In genomic region chr9:100219347-100219746, GRCh38 we compare ENCODE assay signal across 12 cellular contexts.
A peak's percentile ranks its signal among the peaks of the same experiment; 100 is the strongest.
DNase-seq lines count a peak whose midpoint lies in the region; ATAC-seq, FAIRE-seq and TF ChIP-seq lines count a peak whose summit lies in the region.
"Had no signal": no experiment of that assay in that cellular context is flagged by ENCODE, and none has a peak within 500 bp of the region (broad histone marks: within the 10 kb centered on the region; RNA-seq: fewer than 3 reads in every experiment).

No MANE protein-coding gene starts in this region.

- H3K9me3 ChIP-seq in OCI-LY3 (ENCODE audit: insufficient read depth, low read length) (no peaks in the 10 kb centered on the region), SK-N-SH (no peaks in the 10 kb centered on the region)
- H3K9me3 ChIP-seq in CD8-positive, alpha-beta T cell (ENCODE audit: low read length) = no peaks in the 10 kb centered on the region
- H3K9me3 ChIP-seq: heart right ventricle had no signal

- no peaks in the 10 kb centered on the region for H4K20me1 ChIP-seq in OCI-LY3 (ENCODE audit: insufficient read depth, low read length)
- no peaks in the 10 kb centered on the region for H4K20me1 ChIP-seq in SK-N-SH (ENCODE audit: insufficient read depth)

- no peaks in the 10 kb centered on the region for H3K9me3 Mint-ChIP-seq in CD8-positive, alpha-beta T cell
- H3K9me3 Mint-ChIP-seq: CD14-positive monocyte, endodermal cell had no signal

- H3F3A ChIP-seq in SK-N-SH (replicated peaks; ENCODE audit: insufficient read depth) = peaks cover 12% of the 10 kb centered on the region

- peak; percentile 63 for FAIRE-seq in GM18507 (lab: Jason Lieb, UNC)
- FAIRE-seq in urothelium cell line (lab: Jason Lieb, UNC) = no peak

- TF ChIP-seq RAD21 in SK-N-SH (IDR thresholded peaks at IDR 0.05; ENCODE audit: low read length) = no peak

- intact Hi-C loops in CD8-positive, alpha-beta T cell (cut with DNase I, micrococcal nuclease) = loop anchor here (5.0 to 10.0 kb wide), 3 partner anchors 375 to 1035 kb away; no protein-coding TSS in a partner anchor

- H3K9me2 ChIP-seq in SK-N-SH = no peaks in the 10 kb centered on the region

- TF ChIP-seq CTCF in OCI-LY3 (IDR thresholded peaks at IDR 0.05; ENCODE audit: low read depth, low read length) = no peak
- no peak for TF ChIP-seq CTCF in SK-N-SH (IDR thresholded peaks at IDR 0.05)
- no peak for TF ChIP-seq CTCF in CD8-positive, alpha-beta T cell (IDR thresholded peaks at IDR 0.05)

- peaks cover 15% of the 10 kb centered on the region for H3K36me3 Mint-ChIP-seq in CD8-positive, alpha-beta T cell

- TF ChIP-seq EP300 in SK-N-SH (IDR thresholded peaks at IDR 0.05; ENCODE audit: borderline replicate concordance in 1 of 2, low read depth in 1 of 2, low read length in 1 of 2) = no peak

- no peaks in the 10 kb centered on the region for H3K4me1 Mint-ChIP-seq in CD8-positive, alpha-beta T cell (ENCODE audit: low read depth)

- no peaks in the 10 kb centered on the region for H3K27me3 Mint-ChIP-seq in CD8-positive, alpha-beta T cell (ENCODE audit: low read depth)

- H3K79me2 ChIP-seq in OCI-LY3 (ENCODE audit: low read length) (no peaks in the 10 kb centered on the region), SK-N-SH (ENCODE audit: insufficient read depth) (no peaks in the 10 kb centered on the region)

- POLR2A ChIA-PET in SK-N-SH (lab: Yijun Ruan, JAX) = no interaction called here
- POLR2A ChIA-PET in CD8-positive, alpha-beta T cell (lab: Charles Lee) = no interaction called here

- no peak overlapping the region for H3K27ac ChIP-seq in OCI-LY3 (ENCODE audit: low read length)
- H3K27ac ChIP-seq in SK-N-SH (ENCODE audit: low read depth in 2 of 2, low read length in 1 of 2) = no peak overlapping the region
- no peak overlapping the region for H3K27ac ChIP-seq in CD8-positive, alpha-beta T cell (ENCODE audit: low read depth, low read length)
- H3K27ac ChIP-seq: heart right ventricle had no signal

- H3K4me3 ChIP-seq in OCI-LY3 (ENCODE audit: low read length) (peak overlapping the region; percentile 30), SK-N-SH (ENCODE audit: low read depth in 2 of 2, low read length in 1 of 2) (no peak overlapping the region)
- H3K4me3 ChIP-seq in CD8-positive, alpha-beta T cell (ENCODE audit: low read depth, low read length) = no peak overlapping the region
- H3K4me3 ChIP-seq: heart right ventricle had no signal

- peaks cover 29% of the 10 kb centered on the region for H3K4me1 ChIP-seq in OCI-LY3 (ENCODE audit: low read length)
- peaks cover 0 to 2% of the 10 kb centered on the region in 2 experiments; a peak in 1 of 4 replicates for H3K4me1 ChIP-seq in SK-N-SH (ENCODE audit: control insufficient read depth in 1 of 2, insufficient read depth in 2 of 2, low read depth in 1 of 2, low read length in 1 of 2)
- no peaks in the 10 kb centered on the region for H3K4me1 ChIP-seq in CD8-positive, alpha-beta T cell (ENCODE audit: insufficient read depth, low read length)

- 80% methylated on average over 1 of the region's 1 CpG for WGBS in SK-N-SH (ENCODE audit: low lambda C conversion rate)

- no peaks in the 10 kb centered on the region for H3K27me3 ChIP-seq in OCI-LY3 (ENCODE audit: low read depth, low read length)
- H3K27me3 ChIP-seq in SK-N-SH (ENCODE audit: insufficient read depth) = no peaks in the 10 kb centered on the region
- H3K27me3 ChIP-seq in CD8-positive, alpha-beta T cell (ENCODE audit: insufficient read depth, low read length) = no peaks in the 10 kb centered on the region
- H3K27me3 ChIP-seq: heart right ventricle had no signal

- no peak overlapping the region for H3K27ac Mint-ChIP-seq in CD8-positive, alpha-beta T cell
- H3K27ac Mint-ChIP-seq: endodermal cell had no signal

- H3K36me3 ChIP-seq in OCI-LY3 (replicated peaks; ENCODE audit: low read depth, low read length) (no peaks in the 10 kb centered on the region), SK-N-SH (replicated peaks in 1 of 2; ENCODE audit: control insufficient read depth in 1 of 2, insufficient read depth in 2 of 2, low read length in 1 of 2) (peaks cover 3 to 9% of the 10 kb centered on the region in 2 experiments)
- no peaks in the 10 kb centered on the region for H3K36me3 ChIP-seq in CD8-positive, alpha-beta T cell (ENCODE audit: insufficient read depth, low read length)

- H3K9ac ChIP-seq in OCI-LY3 (ENCODE audit: low read length) (no peak overlapping the region), SK-N-SH (no peak overlapping the region)

- H3K4me2 ChIP-seq in OCI-LY3 (ENCODE audit: low read length) (peak overlapping the region; percentile 60), SK-N-SH (no peak overlapping the region)

- no peak overlapping the region for H2AFZ ChIP-seq in OCI-LY3 (ENCODE audit: low read depth, low read length)
- H2AFZ ChIP-seq in SK-N-SH (ENCODE audit: low read depth) = no peak overlapping the region

- CTCF ChIA-PET in SK-N-SH (lab: Yijun Ruan, JAX) = interaction anchor here (1.1 to 1.7 kb wide), 4 partner anchors 16 to 1035 kb away, joined by 3 to 6 read pairs (median 3); no protein-coding TSS in a partner anchor
- CTCF ChIA-PET in CD8-positive, alpha-beta T cell (lab: Charles Lee) = interaction anchor here (0.6 kb wide), 1 partner anchor 181 kb away, joined by 4 read pairs; no protein-coding TSS in a partner anchor

- ATAC-seq in GM19452 (IDR thresholded peaks at IDR 0.05; ENCODE audit: unreplicated experiment) = peak; percentile 57
- ATAC-seq in HG02884 (IDR thresholded peaks at IDR 0.05; ENCODE audit: unreplicated experiment) = peak; percentile 84
- no peak for ATAC-seq in CD8-positive, alpha-beta T cell
- ATAC-seq: heart right ventricle had no signal

- H3K4me3 Mint-ChIP-seq in CD8-positive, alpha-beta T cell = no peak overlapping the region
- H3K4me3 Mint-ChIP-seq: CD14-positive monocyte, endodermal cell had no signal

- DNase-seq in GM18507 (ENCODE audit: extremely low spot score, insufficient read length, low read depth) (no peak), SK-N-SH (no peak), urothelium cell line (ENCODE audit: low spot score) (no peak), NCI-H82 (lab: John Stamatoyannopoulos, UW) (no peak)
- DNase-seq in CD8-positive, alpha-beta T cell = no peak
- DNase-seq: endodermal cell, H7, heart right ventricle had no signal

TF ChIP-seq in SK-N-SH, 30 proteins besides CTCF, POLR2A, EP300 and RAD21:
- TF ChIP-seq FOSL2 (IDR thresholded peaks at IDR 0.05; ENCODE audit: borderline replicate concordance, low read depth) = no peak
